1 cellular context compared by ENCODE assay signal in the genomic region with DNA sequence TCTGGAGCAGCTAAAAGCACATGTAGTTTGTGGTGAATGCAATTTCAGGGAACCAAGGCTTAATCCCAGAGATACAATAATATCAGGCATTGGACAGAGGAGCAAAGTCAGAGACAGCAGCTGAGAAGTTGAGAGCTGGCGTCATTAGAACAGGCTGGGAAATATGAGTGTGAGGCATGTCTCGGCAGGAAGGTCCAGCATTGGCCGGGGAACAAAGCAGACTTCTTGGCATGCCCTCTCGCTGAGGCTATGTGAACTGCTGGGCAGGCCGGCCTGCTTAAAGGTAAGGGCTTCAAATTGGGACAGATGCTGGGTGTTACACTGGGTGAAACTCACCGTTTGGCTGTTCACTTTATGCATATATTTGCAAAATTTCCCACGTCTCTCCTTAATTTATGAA.
TF ChIP-seq lines count a peak whose summit lies in the region.

No MANE protein-coding gene starts in this region.

TF ChIP-seq in H1, 55 proteins besides CTCF, POLR2A, EP300 and RAD21:
- no peak for TF ChIP-seq SIRT6 (IDR thresholded peaks at IDR 0.05; ENCODE audit: low read length)
- TF ChIP-seq MAFK (IDR thresholded peaks at IDR 0.05; ENCODE audit: low read depth, low read length), result no peak
- no peak for TF ChIP-seq GTF2F1 (IDR thresholded peaks at IDR 0.05; ENCODE audit: borderline replicate concordance, low read depth, low read length)
- TF ChIP-seq, protein P1, sequence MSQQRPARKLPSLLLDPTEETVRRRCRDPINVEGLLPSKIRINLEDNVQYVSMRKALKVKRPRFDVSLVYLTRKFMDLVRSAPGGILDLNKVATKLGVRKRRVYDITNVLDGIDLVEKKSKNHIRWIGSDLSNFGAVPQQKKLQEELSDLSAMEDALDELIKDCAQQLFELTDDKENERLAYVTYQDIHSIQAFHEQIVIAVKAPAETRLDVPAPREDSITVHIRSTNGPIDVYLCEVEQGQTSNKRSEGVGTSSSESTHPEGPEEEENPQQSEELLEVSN (IDR thresholded peaks at IDR 0.05), result no peak
- no peak for TF ChIP-seq NRF1 (IDR thresholded peaks at IDR 0.05; ENCODE audit: low read depth, low read length)
- no peak for TF ChIP-seq RXRA (IDR thresholded peaks at IDR 0.05; ENCODE audit: insufficient read depth, low read depth, low read length)
- TF ChIP-seq CBX5 (IDR thresholded peaks at IDR 0.05; ENCODE audit: low read depth, low read length), result no peak
- no peak for TF ChIP-seq SP2 (IDR thresholded peaks at IDR 0.05; ENCODE audit: low read length)
- no peak for TF ChIP-seq SIX5 (IDR thresholded peaks at IDR 0.05; ENCODE audit: low read depth, low read length)
- no peak for TF ChIP-seq KDM5A (IDR thresholded peaks at IDR 0.05; ENCODE audit: low read length)
- no peak for TF ChIP-seq EZH2 (IDR thresholded peaks at IDR 0.05; ENCODE audit: low read depth, low read length, severe bottlenecking)
- no peak for TF ChIP-seq PHF8 (conservative IDR thresholded peaks at IDR 0.05; ENCODE audit: low read depth, low read length)
- TF ChIP-seq TAF1 (IDR thresholded peaks at IDR 0.05; ENCODE audit: low read depth, low read length), result no peak
- no peak for TF ChIP-seq BACH1 (IDR thresholded peaks at IDR 0.05; ENCODE audit: low read length)
- TF ChIP-seq TEAD4 (IDR thresholded peaks at IDR 0.05; ENCODE audit: low read depth, low read length), result no peak
